In the genomic region with DNA sequence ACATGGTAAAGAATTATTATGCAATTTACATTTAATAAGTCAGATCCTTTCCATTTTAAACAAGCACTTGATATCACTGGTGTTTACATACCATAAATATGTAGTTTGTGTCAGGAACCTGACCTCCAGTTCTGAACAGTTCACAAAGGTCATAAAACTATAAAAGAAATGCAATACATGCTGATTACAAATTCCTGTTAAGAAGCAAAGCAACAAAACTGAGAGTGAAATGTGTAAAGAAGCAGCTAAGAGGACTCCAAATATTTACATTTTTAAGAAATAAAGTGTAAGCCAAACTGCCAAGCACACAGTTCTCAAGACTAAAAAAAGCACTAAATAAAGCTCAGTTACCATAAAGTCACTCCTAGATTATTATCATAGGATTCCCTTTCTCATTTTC, we compare ENCODE assay signal across 19 cellular contexts. TPM values are rescaled to one million over a fixed set of nuclear protein-coding genes. Genes with fewer than 3 reads are reported as not detected.
DNase-seq lines count a peak whose midpoint lies in the region; ATAC-seq and TF ChIP-seq lines count a peak whose summit lies in the region.
"Had no signal": no experiment of that assay in that cellular context is flagged by ENCODE, and none has a peak within 500 bp of the region (broad histone marks: within the 10 kb centered on the region; RNA-seq: fewer than 3 reads in every experiment).

No MANE protein-coding gene starts in this region.

- no peaks in the 10 kb centered on the region for H3K27me3 ChIP-seq in CD4-positive, CD25-positive, alpha-beta regulatory T cell (ENCODE audit: control insufficient read depth, insufficient read depth, low read length)
- H3K27me3 ChIP-seq in gastroesophageal sphincter, result no peaks in the 10 kb centered on the region
- H3K27me3 ChIP-seq in sigmoid colon, result no peaks in the 10 kb centered on the region
- H3K27me3 ChIP-seq: vagina had no signal

- TF ChIP-seq POLR2A in gastroesophageal sphincter (IDR thresholded peaks at IDR 0.05) (no peak), sigmoid colon (IDR thresholded peaks at IDR 0.05) (no peak)

- DNase-seq in CD4-positive, CD25-positive, alpha-beta regulatory T cell, result no peak
- no peak for DNase-seq in SK-N-MC (ENCODE audit: low read depth, low spot score)
- no peak for DNase-seq in sigmoid colon
- no peak for DNase-seq in WTC11 (ENCODE audit: low spot score)
- no peak for DNase-seq in DMS153 treated with DMSO at 0.1 percent for 48 hours (lab: John Stamatoyannopoulos, UW; ENCODE audit: unreplicated experiment)
- DNase-seq: activated CD4-positive, alpha-beta T cell treated with anti-CD3 and anti-CD28 coated beads, Interleukin-2, amount 50 U/mL, for 48 hours; activated T-cell treated with anti-CD3 and anti-CD28 coated beads, Interleukin-2, amount 50 U/mL, for 4 hours; caudate nucleus; effector memory CD4-positive, alpha-beta T cell; KBM-7; mesendoderm; NCI-H2029 treated with DMSO at 0.1 percent for 48 hours; retina; stimulated activated naive CD4-positive, alpha-beta T cell treated with Interleukin-2 at 50 U/mL for 16 hours; T-cell had no signal

- H3K9ac ChIP-seq in SK-N-MC (ENCODE audit: insufficient read length), result no peak overlapping the region

- CTCF ChIA-PET in WTC11 (lab: Charles Lee), result no interaction called here

- no peaks in the 10 kb centered on the region for H3K27me3 Mint-ChIP-seq in CD4-positive, CD25-positive, alpha-beta regulatory T cell
- no peaks in the 10 kb centered on the region for H3K27me3 Mint-ChIP-seq in WTC11 (ENCODE audit: low read depth)
- H3K27me3 Mint-ChIP-seq: T-cell had no signal

- H3K9me3 ChIP-seq in CD4-positive, CD25-positive, alpha-beta regulatory T cell (ENCODE audit: control insufficient read depth in 2 of 2, low read length in 2 of 2), result no peaks in the 10 kb centered on the region
- H3K9me3 ChIP-seq in SK-N-MC (ENCODE audit: low read depth, low read length) (no peaks in the 10 kb centered on the region), gastroesophageal sphincter (no peaks in the 10 kb centered on the region), sigmoid colon (no peaks in the 10 kb centered on the region)
- H3K9me3 ChIP-seq: vagina had no signal

- intact Hi-C loops in sigmoid colon (cut with DNase I), result no loop called here

- H3K36me3 ChIP-seq in CD4-positive, CD25-positive, alpha-beta regulatory T cell (ENCODE audit: control insufficient read depth, insufficient read depth, low read length), result peaks cover 21% of the 10 kb centered on the region
- peaks cover 10% of the 10 kb centered on the region for H3K36me3 ChIP-seq in SK-N-MC (ENCODE audit: insufficient read depth, low read length)
- peaks cover 0 to 27% of the 10 kb centered on the region in 2 donors for H3K36me3 ChIP-seq in gastroesophageal sphincter
- H3K36me3 ChIP-seq in sigmoid colon, result peaks cover 0 to 17% (median 2%) of the 10 kb centered on the region in 4 donors

- peaks cover 0 to 14% (median 8%) of the 10 kb centered on the region in 4 donors for H3K4me1 Mint-ChIP-seq in CD4-positive, CD25-positive, alpha-beta regulatory T cell
- H3K4me1 Mint-ChIP-seq in WTC11, result no peaks in the 10 kb centered on the region

- peaks cover 14% of the 10 kb centered on the region for H3K36me3 Mint-ChIP-seq in CD4-positive, CD25-positive, alpha-beta regulatory T cell
- H3K36me3 Mint-ChIP-seq in WTC11, result peaks cover 14% of the 10 kb centered on the region

- ATAC-seq in CD4-positive, CD25-positive, alpha-beta regulatory T cell (ENCODE audit: low read depth in 2 of 2), result no peak
- no peak for ATAC-seq in gastroesophageal sphincter
- ATAC-seq in WTC11, result no peak
- ATAC-seq in activated CD4-positive, CD25-positive, alpha-beta regulatory T cell treated with anti-CD3 and anti-CD28 coated beads, Interleukin-2, amount 50 U/mL, for 24 hours, result no peak
- ATAC-seq in SK-N-SH treated with all-trans-retinoic acid at 6 μM for 48 hours, result no peak
- ATAC-seq: activated T-cell treated with anti-CD3 and anti-CD28 coated beads, Interleukin-2, amount 50 U/mL, for 4 hours; T-cell had no signal

- no peak overlapping the region for H3K4me3 ChIP-seq in CD4-positive, CD25-positive, alpha-beta regulatory T cell (ENCODE audit: low read depth, low read length)
- H3K4me3 ChIP-seq in SK-N-MC (no peak overlapping the region), gastroesophageal sphincter (no peak overlapping the region), sigmoid colon (no peak overlapping the region)
- H3K4me3 ChIP-seq: vagina had no signal

- no peak overlapping the region for H3K4me3 Mint-ChIP-seq in CD4-positive, CD25-positive, alpha-beta regulatory T cell
- H3K4me3 Mint-ChIP-seq in WTC11, result no peak overlapping the region
- H3K4me3 Mint-ChIP-seq: activated T-cell treated with anti-CD3 and anti-CD28 coated beads, Interleukin-2, amount 50 U/mL, for 4 hours; T-cell had no signal

- TF ChIP-seq CTCF in gastroesophageal sphincter (IDR thresholded peaks at IDR 0.05) (no peak), sigmoid colon (IDR thresholded peaks at IDR 0.05) (no peak), WTC11 (IDR thresholded peaks at IDR 0.05) (no peak)

- TF ChIP-seq EP300 in gastroesophageal sphincter (IDR thresholded peaks at IDR 0.05) (no peak), sigmoid colon (IDR thresholded peaks at IDR 0.05) (no peak)

- H3K27ac Mint-ChIP-seq in CD4-positive, CD25-positive, alpha-beta regulatory T cell, result peak overlapping the region in 2 of 3 donors; percentile 36 to 82
- no peak overlapping the region for H3K27ac Mint-ChIP-seq in WTC11

- no peaks in the 10 kb centered on the region for H3K9me3 Mint-ChIP-seq in CD4-positive, CD25-positive, alpha-beta regulatory T cell
- no peaks in the 10 kb centered on the region for H3K9me3 Mint-ChIP-seq in WTC11
- H3K9me3 Mint-ChIP-seq: activated T-cell treated with anti-CD3 and anti-CD28 coated beads, Interleukin-2, amount 50 U/mL, for 4 hours; T-cell had no signal

- H3K27ac ChIP-seq in CD4-positive, CD25-positive, alpha-beta regulatory T cell (ENCODE audit: insufficient read depth, low read length, poor library complexity, severe bottlenecking), result no peak overlapping the region
- peak overlapping the region; percentile 72 for H3K27ac ChIP-seq in SK-N-MC
- H3K27ac ChIP-seq in gastroesophageal sphincter, result peak overlapping the region; percentile 24 to 82 (median 72)
- H3K27ac ChIP-seq in sigmoid colon, result peak overlapping the region; percentile 2 to 72 (median 44)
- H3K27ac ChIP-seq: vagina had no signal

- H3K4me1 ChIP-seq in CD4-positive, CD25-positive, alpha-beta regulatory T cell (ENCODE audit: control insufficient read depth, insufficient read depth, low read length, poor library complexity, severe bottlenecking), result no peaks in the 10 kb centered on the region
- H3K4me1 ChIP-seq in gastroesophageal sphincter, result peaks cover 0 to 54% (median 4%) of the 10 kb centered on the region in 3 donors
- peaks cover 0 to 20% (median 16%) of the 10 kb centered on the region in 4 donors for H3K4me1 ChIP-seq in sigmoid colon

- POLR2A ChIA-PET in WTC11 (lab: Charles Lee), result no interaction called here

TF ChIP-seq in WTC11, 78 proteins besides CTCF, POLR2A, EP300 and RAD21 (continues in another document):
- TF ChIP-seq EMX1 (CRISPR knock-in tag; IDR thresholded peaks at IDR 0.05), result no peak
- no peak for TF ChIP-seq PRRX2 (CRISPR knock-in tag; IDR thresholded peaks at IDR 0.05)
- TF ChIP-seq GABPB1 (CRISPR knock-in tag; IDR thresholded peaks at IDR 0.05), result no peak
- TF ChIP-seq, protein P1, sequence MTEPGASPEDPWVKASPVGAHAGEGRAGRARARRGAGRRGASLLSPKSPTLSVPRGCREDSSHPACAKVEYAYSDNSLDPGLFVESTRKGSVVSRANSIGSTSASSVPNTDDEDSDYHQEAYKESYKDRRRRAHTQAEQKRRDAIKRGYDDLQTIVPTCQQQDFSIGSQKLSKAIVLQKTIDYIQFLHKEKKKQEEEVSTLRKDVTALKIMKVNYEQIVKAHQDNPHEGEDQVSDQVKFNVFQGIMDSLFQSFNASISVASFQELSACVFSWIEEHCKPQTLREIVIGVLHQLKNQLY (CRISPR knock-in tag; IDR thresholded peaks at IDR 0.05), result no peak
- TF ChIP-seq TEAD4 (CRISPR knock-in tag; IDR thresholded peaks at IDR 0.05), result no peak
- no peak for TF ChIP-seq ZNF671 (CRISPR knock-in tag; IDR thresholded peaks at IDR 0.05)
- TF ChIP-seq FOXK1 (CRISPR knock-in tag; IDR thresholded peaks at IDR 0.05), result no peak
- no peak for TF ChIP-seq ZNF138 (CRISPR knock-in tag; conservative IDR thresholded peaks at IDR 0.05)

TF ChIP-seq in SK-N-SH treated with all-trans-retinoic acid at 6 μM for 48 hours, 23 proteins besides CTCF, POLR2A, EP300 and RAD21 (continues in another document):
- TF ChIP-seq, protein P2, sequence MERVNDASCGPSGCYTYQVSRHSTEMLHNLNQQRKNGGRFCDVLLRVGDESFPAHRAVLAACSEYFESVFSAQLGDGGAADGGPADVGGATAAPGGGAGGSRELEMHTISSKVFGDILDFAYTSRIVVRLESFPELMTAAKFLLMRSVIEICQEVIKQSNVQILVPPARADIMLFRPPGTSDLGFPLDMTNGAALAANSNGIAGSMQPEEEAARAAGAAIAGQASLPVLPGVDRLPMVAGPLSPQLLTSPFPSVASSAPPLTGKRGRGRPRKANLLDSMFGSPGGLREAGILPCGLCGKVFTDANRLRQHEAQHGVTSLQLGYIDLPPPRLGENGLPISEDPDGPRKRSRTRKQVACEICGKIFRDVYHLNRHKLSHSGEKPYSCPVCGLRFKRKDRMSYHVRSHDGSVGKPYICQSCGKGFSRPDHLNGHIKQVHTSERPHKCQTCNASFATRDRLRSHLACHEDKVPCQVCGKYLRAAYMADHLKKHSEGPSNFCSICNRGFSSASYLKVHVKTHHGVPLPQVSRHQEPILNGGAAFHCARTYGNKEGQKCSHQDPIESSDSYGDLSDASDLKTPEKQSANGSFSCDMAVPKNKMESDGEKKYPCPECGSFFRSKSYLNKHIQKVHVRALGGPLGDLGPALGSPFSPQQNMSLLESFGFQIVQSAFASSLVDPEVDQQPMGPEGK (CRISPR knock-in tag; IDR thresholded peaks at IDR 0.05; ENCODE audit: borderline replicate concordance), result no peak

RNA-seq across cellular contexts. Expression of a gene that starts 17.4 kb away (rescaled TPM):
- 11.3 TPM for total RNA-seq in CD4-positive, CD25-positive, alpha-beta regulatory T cell
- 1 to 10 TPM; 1.7 to 4.8 (median 3.7) TPM for polyA plus RNA-seq in CD4-positive, CD25-positive, alpha-beta regulatory T cell
- total RNA-seq in gastroesophageal sphincter, result 10 to 100 TPM in 1 of 4 donors, 1 to 10 TPM in 3; 6.9 to 15.9 (median 7.7) TPM
- 10 to 100 TPM in 2 of 4 donors, 1 to 10 TPM in 2; 5.4 to 15.8 (median 11.4) TPM for total RNA-seq in sigmoid colon
- 1 to 10 TPM in 2 of 3 donors, under 1 TPM in 1; under 0.01 to 1.9 (median 1.4) TPM for polyA plus RNA-seq in sigmoid colon
- total RNA-seq in WTC11 (2021), result 20.4 to 25.6 TPM (median 25.0 TPM) in 3 replicates

RNA-seq across cellular contexts. Expression of a gene that starts 28.9 kb away (rescaled TPM):
- total RNA-seq in CD4-positive, CD25-positive, alpha-beta regulatory T cell, result 44.6 TPM
- polyA plus RNA-seq in CD4-positive, CD25-positive, alpha-beta regulatory T cell, result 10 to 100 TPM; 60.0 to 81.6 (median 67.0) TPM
- total RNA-seq in gastroesophageal sphincter (10 to 100 TPM; 28.5 to 49.9 (median 38.0) TPM), sigmoid colon (10 to 100 TPM; 24.9 to 34.6 (median 31.5) TPM), WTC11 (2021) (40.9 to 47.4 TPM (median 41.4 TPM) in 3 replicates)
- 10 to 100 TPM; 24.8 to 41.6 (median 37.8) TPM for polyA plus RNA-seq in sigmoid colon

RNA-seq across cellular contexts. Expression of a gene that starts 39.6 kb away (rescaled TPM):
- total RNA-seq in CD4-positive, CD25-positive, alpha-beta regulatory T cell, result 14.2 TPM
- 10 to 100 TPM; 37.2 to 39.5 (median 38.8) TPM for polyA plus RNA-seq in CD4-positive, CD25-positive, alpha-beta regulatory T cell
- 10 to 100 TPM; 10.9 to 16.5 (median 13.4) TPM for total RNA-seq in gastroesophageal sphincter
- 10 to 100 TPM in 3 of 4 donors, 1 to 10 TPM in 1; 9.4 to 18.6 (median 14.9) TPM for total RNA-seq in sigmoid colon
- 10 to 100 TPM; 16.2 to 24.4 (median 18.3) TPM for polyA plus RNA-seq in sigmoid colon
- total RNA-seq in WTC11 (2021), result 23.4 to 25.5 TPM (median 23.7 TPM) in 3 replicates
